Comparison of ENCODE assay signal across 25 cellular contexts in genomic region chr18:8856187-8856586, GRCh38.
DNase-seq lines count a peak whose midpoint lies in the region; ATAC-seq, FAIRE-seq and TF ChIP-seq lines count a peak whose summit lies in the region.
"Had no signal": no experiment of that assay in that cellular context is flagged by ENCODE, and none has a peak within 500 bp of the region (broad histone marks: within the 10 kb centered on the region; RNA-seq: fewer than 3 reads in every experiment).

No MANE protein-coding gene starts in this region.

- H3K9me1 ChIP-seq in keratinocyte (ENCODE audit: control insufficient read depth, extremely low read depth, insufficient read depth, low read length), result no peaks in the 10 kb centered on the region

- H3K27me3 ChIP-seq in GM23338 (ENCODE audit: insufficient read depth), result no peaks in the 10 kb centered on the region
- no peaks in the 10 kb centered on the region for H3K27me3 ChIP-seq in SJSA1 (replicated peaks)
- no peaks in the 10 kb centered on the region for H3K27me3 ChIP-seq in keratinocyte (ENCODE audit: control insufficient read depth, extremely low read depth, insufficient read depth, low read length)
- H3K27me3 ChIP-seq: MG63 had no signal

- no peaks in the 10 kb centered on the region for H3K79me2 ChIP-seq in GM23338 (replicated peaks; ENCODE audit: insufficient read depth)
- no peaks in the 10 kb centered on the region for H3K79me2 ChIP-seq in keratinocyte (ENCODE audit: control insufficient read depth, insufficient read depth, low read length)

- H3K4me1 ChIP-seq in GM23338 (ENCODE audit: insufficient read depth) (peaks cover 6% of the 10 kb centered on the region; the same call in 1 of the 2 replicates), SJSA1 (replicated peaks) (peaks cover 37% of the 10 kb centered on the region), keratinocyte (ENCODE audit: control insufficient read depth, extremely low read depth, insufficient read depth, low read length) (peaks cover 28% of the 10 kb centered on the region)
- H3K4me1 ChIP-seq: HAP-1 had no signal

- H3K4me1 Mint-ChIP-seq in GM23338, result peaks cover 17% of the 10 kb centered on the region
- peaks cover 0 to 11% of the 10 kb centered on the region in 2 donors for H3K4me1 Mint-ChIP-seq in stimulated activated naive B cell treated with anti-CD40 and anti-IgM and Interleukin-4, amounts not matched to agents 10 μg/mL and 1 μg/mL and 100 μg/mL, for 72 hours
- H3K4me1 Mint-ChIP-seq: CD14-positive monocyte; CD8-positive, alpha-beta memory T cell had no signal

- H3K36me3 Mint-ChIP-seq in GM23338 (ENCODE audit: low read depth), result no peaks in the 10 kb centered on the region; the same call in 2 of the 3 replicates
- no peaks in the 10 kb centered on the region for H3K36me3 Mint-ChIP-seq in stimulated activated naive B cell treated with anti-CD40 and anti-IgM and Interleukin-4, amounts not matched to agents 10 μg/mL and 1 μg/mL and 100 μg/mL, for 72 hours
- H3K36me3 Mint-ChIP-seq: CD14-positive monocyte had no signal

- no peaks in the 10 kb centered on the region for H3F3A ChIP-seq in GM23338 (replicated peaks; ENCODE audit: low read depth)

- H3K27ac ChIP-seq in GM23338 (ENCODE audit: low read depth) (no peak overlapping the region), SJSA1 (peak overlapping the region; percentile 88; the same call in 1 of the 2 replicates), keratinocyte (ENCODE audit: control insufficient read depth, insufficient read depth, low read length) (no peak overlapping the region)

- no peaks in the 10 kb centered on the region for H3K9me3 Mint-ChIP-seq in GM23338
- H3K9me3 Mint-ChIP-seq in stimulated activated naive B cell treated with anti-CD40 and anti-IgM and Interleukin-4, amounts not matched to agents 10 μg/mL and 1 μg/mL and 100 μg/mL, for 72 hours, result no peaks in the 10 kb centered on the region

- H3K4me3 Mint-ChIP-seq in GM23338, result no peak overlapping the region
- H3K4me3 Mint-ChIP-seq in stimulated activated naive B cell treated with anti-CD40 and anti-IgM and Interleukin-4, amounts not matched to agents 10 μg/mL and 1 μg/mL and 100 μg/mL, for 72 hours, result no peak overlapping the region
- H3K4me3 Mint-ChIP-seq: CD14-positive monocyte; CD8-positive, alpha-beta memory T cell; HFFc6 had no signal

- no peak for TF ChIP-seq CTCF in GM23338 (conservative IDR thresholded peaks at IDR 0.05; ENCODE audit: low read depth in 2 of 2)
- TF ChIP-seq CTCF in keratinocyte (optimal IDR thresholded peaks at IDR 0.05 in 1 of 3, IDR thresholded peaks at IDR 0.05 in 1 of 3, conservative IDR thresholded peaks at IDR 0.05 in 1 of 3; ENCODE audit: extremely low read depth in 1 of 3, insufficient read depth in 2 of 3, low read length in 3 of 3), result no peak

- H3K4me2 ChIP-seq in GM23338 (no peak overlapping the region), keratinocyte (ENCODE audit: control insufficient read depth, extremely low read depth, insufficient read depth, low read depth, low read length) (no peak overlapping the region)
- H3K4me2 ChIP-seq: SK-N-SH had no signal

- no peak overlapping the region for H3K9ac ChIP-seq in keratinocyte (ENCODE audit: control insufficient read depth, extremely low read depth, insufficient read depth, low read length)
- H3K9ac ChIP-seq: SK-N-SH had no signal

- no peaks in the 10 kb centered on the region for H3K9me2 ChIP-seq in GM23338 (ENCODE audit: insufficient read depth)
- H3K9me2 ChIP-seq: SK-N-SH had no signal

- DNase-seq in GM23338 (ENCODE audit: low spot score), result no peak
- no peak for DNase-seq in SJSA1 (ENCODE audit: low read depth in 1 of 2, low spot score in 2 of 2)
- no peak for DNase-seq in keratinocyte (ENCODE audit: low read depth, low spot score)
- DNase-seq in stimulated activated naive B cell treated with anti-CD40 and anti-IgM and Interleukin-4, amounts not matched to agents 10 μg/mL and 1 μg/mL and 100 μg/mL, for 72 hours, result no peak
- DNase-seq in DMS53 (lab: John Stamatoyannopoulos, UW), result no peak
- DNase-seq in NK-92 (lab: John Stamatoyannopoulos, UW; ENCODE audit: unreplicated experiment), result no peak
- no peak for DNase-seq in RPMI8226
- DNase-seq: CD8-positive, alpha-beta memory T cell; GOT3; HFFc6; KBM-7; MG63; NCI-H1105 treated with DMSO at 0.1 percent for 48 hours; NCI-H146; NCI-H2029 treated with DMSO at 0.1 percent for 48 hours; NCI-H446 treated with DMSO at 0.1 percent for 48 hours; NCI-H526; NCI-H82; SIG-M5; SK-N-SH; SW 1271 had no signal

- ATAC-seq in GM23338, result no peak
- ATAC-seq in stimulated activated naive B cell treated with anti-CD40 and anti-IgM and Interleukin-4, amounts not matched to agents 10 μg/mL and 1 μg/mL and 100 μg/mL, for 72 hours (replicated peaks), result no peak
- ATAC-seq: HepG2, Panc1 had no signal

- no peak overlapping the region for H3K4me3 ChIP-seq in GM23338
- no peak overlapping the region for H3K4me3 ChIP-seq in SJSA1
- H3K4me3 ChIP-seq in keratinocyte (ENCODE audit: control insufficient read depth in 2 of 3, extremely low read depth in 1 of 3, insufficient read depth in 2 of 3, low read depth in 1 of 3, low read length in 3 of 3), result no peak overlapping the region
- H3K4me3 ChIP-seq: HAP-1, MG63 had no signal

- dilution Hi-C loops in keratinocyte (cut with MboI; ENCODE audit: extremely low pct_ligation_motif_present, low sequenced_read_pairs), result no loop called here

- no peaks in the 10 kb centered on the region for H3K36me3 ChIP-seq in GM23338 (ENCODE audit: insufficient read depth)
- no peaks in the 10 kb centered on the region for H3K36me3 ChIP-seq in SJSA1
- no peaks in the 10 kb centered on the region for H3K36me3 ChIP-seq in keratinocyte (ENCODE audit: control insufficient read depth in 2 of 2, extremely low read depth in 1 of 2, insufficient read depth in 2 of 2, low read length in 2 of 2)
- H3K36me3 ChIP-seq: HAP-1, MG63 had no signal

- H4K20me1 ChIP-seq in GM23338 (replicated peaks; ENCODE audit: insufficient read depth) (no peaks in the 10 kb centered on the region), keratinocyte (ENCODE audit: control insufficient read depth, extremely low read depth, insufficient read depth, low read length) (no peaks in the 10 kb centered on the region)

- peak; percentile 67 for FAIRE-seq in keratinocyte (lab: Jason Lieb, UNC)
- FAIRE-seq: HepG2 had no signal

- no peak overlapping the region; the same call in 1 of the 2 replicates for H3K27ac Mint-ChIP-seq in GM23338
- peak overlapping the region; percentile 7 for H3K27ac Mint-ChIP-seq in stimulated activated naive B cell treated with anti-CD40 and anti-IgM and Interleukin-4, amounts not matched to agents 10 μg/mL and 1 μg/mL and 100 μg/mL, for 72 hours
- H3K27ac Mint-ChIP-seq: CD14-positive monocyte; CD8-positive, alpha-beta memory T cell; HFFc6 had no signal

- peaks cover 3% of the 10 kb centered on the region for H3K27me3 Mint-ChIP-seq in GM23338 (ENCODE audit: insufficient read depth, low read depth, poor library complexity)
- peaks cover 7 to 14% of the 10 kb centered on the region in 2 donors for H3K27me3 Mint-ChIP-seq in stimulated activated naive B cell treated with anti-CD40 and anti-IgM and Interleukin-4, amounts not matched to agents 10 μg/mL and 1 μg/mL and 100 μg/mL, for 72 hours

- H3K9me3 ChIP-seq in SJSA1 (replicated peaks), result no peaks in the 10 kb centered on the region
- no peaks in the 10 kb centered on the region for H3K9me3 ChIP-seq in keratinocyte (ENCODE audit: control insufficient read depth, low read depth, low read length)
- H3K9me3 ChIP-seq: HAP-1, SK-N-SH had no signal

- H2AFZ ChIP-seq in GM23338, result peak overlapping the region; percentile 95
- H2AFZ ChIP-seq in keratinocyte (ENCODE audit: control insufficient read depth, low read length), result no peak overlapping the region

TF ChIP-seq in GM23338, 12 proteins besides CTCF, POLR2A, EP300 and RAD21 (continues in another document):
- TF ChIP-seq EZH2phosphoT487 (IDR thresholded peaks at IDR 0.05; ENCODE audit: unreplicated experiment) (no peak), ZNF114 (CRISPR knock-in tag; IDR thresholded peaks at IDR 0.05) (no peak)
